ENCODE assay signal across 29 cellular contexts in genomic region chr11:24842308-24842707, GRCh38.
"Had no signal": no experiment of that assay in that cellular context is flagged by ENCODE, and none has a peak within 500 bp of the region (broad histone marks: within the 10 kb centered on the region; RNA-seq: fewer than 3 reads in every experiment).

No MANE protein-coding gene starts in this region.

- H3K27me3 ChIP-seq: stomach, suprapubic skin, testis, thyroid gland, tibial artery, tibial nerve, transverse colon, upper lobe of left lung, upper lobe of right lung, uterus, vagina had no signal

- H3K4me3 Mint-ChIP-seq: stimulated activated effector memory CD8-positive, alpha-beta T cell treated with anti-CD3 and anti-CD28 coated beads, Interleukin-12 subunit alpha, Interleukin-12 subunit beta, amount 100 ng/mL, for 72 hours; stimulated activated memory B cell treated with anti-CD40 and anti-IgM and Interleukin-4, amounts not matched to agents 10 μg/mL and 1 μg/mL and 100 μg/mL, for 72 hours; stimulated activated naive B cell treated with anti-CD40 and anti-IgM and Interleukin-4, amounts not matched to agents 10 μg/mL and 1 μg/mL and 100 μg/mL, for 72 hours; stimulated activated naive CD8-positive, alpha-beta T cell treated with anti-CD3 and anti-CD28 coated beads, Interleukin-15, amount 100 ng/mL, for 72 hours; stimulated activated naive CD8-positive, alpha-beta T cell treated with anti-CD3 and anti-CD28 coated beads, Interleukin-15, Interleukin-2, amounts not matched to agents 100 ng/mL and 50 ng/mL, for 24 hours; type B pancreatic cell had no signal

- ATAC-seq: stimulated activated effector memory CD8-positive, alpha-beta T cell treated with anti-CD3 and anti-CD28 coated beads, Interleukin-12 subunit alpha, Interleukin-12 subunit beta, amount 100 ng/mL, for 72 hours; stimulated activated memory B cell treated with anti-CD40 and anti-IgM and Interleukin-4, amounts not matched to agents 10 μg/mL and 1 μg/mL and 100 μg/mL, for 72 hours; stimulated activated naive B cell treated with anti-CD40 and anti-IgM and Interleukin-4, amounts not matched to agents 10 μg/mL and 1 μg/mL and 100 μg/mL, for 72 hours; stimulated activated naive CD8-positive, alpha-beta T cell treated with anti-CD3 and anti-CD28 coated beads, Interleukin-15, amount 100 ng/mL, for 72 hours; stimulated activated naive CD8-positive, alpha-beta T cell treated with anti-CD3 and anti-CD28 coated beads, Interleukin-15, Interleukin-2, amounts not matched to agents 100 U/mL and 50 U/mL, for 24 hours; upper lobe of right lung had no signal

- H3K27me3 Mint-ChIP-seq: stimulated activated memory B cell treated with anti-CD40 and anti-IgM and Interleukin-4, amounts not matched to agents 10 μg/mL and 1 μg/mL and 100 μg/mL, for 72 hours; stimulated activated naive B cell treated with anti-CD40 and anti-IgM and Interleukin-4, amounts not matched to agents 10 μg/mL and 1 μg/mL and 100 μg/mL, for 72 hours; stimulated activated naive CD8-positive, alpha-beta T cell treated with anti-CD3 and anti-CD28 coated beads, Interleukin-15, amount 100 ng/mL, for 72 hours; stimulated activated naive CD8-positive, alpha-beta T cell treated with anti-CD3 and anti-CD28 coated beads, Interleukin-15, Interleukin-2, amounts not matched to agents 100 ng/mL and 50 ng/mL, for 24 hours; type B pancreatic cell had no signal

- H3K36me3 ChIP-seq: stomach, suprapubic skin, thoracic aorta, thyroid gland, tibial artery, tibial nerve, transverse colon, upper lobe of left lung, upper lobe of right lung, uterus, vagina had no signal

- FAIRE-seq: urothelium cell line had no signal

- H3K4me1 Mint-ChIP-seq: stimulated activated effector memory CD8-positive, alpha-beta T cell treated with anti-CD3 and anti-CD28 coated beads, Interleukin-12 subunit alpha, Interleukin-12 subunit beta, amount 100 ng/mL, for 72 hours; stimulated activated memory B cell treated with anti-CD40 and anti-IgM and Interleukin-4, amounts not matched to agents 10 μg/mL and 1 μg/mL and 100 μg/mL, for 72 hours; stimulated activated naive B cell treated with anti-CD40 and anti-IgM and Interleukin-4, amounts not matched to agents 10 μg/mL and 1 μg/mL and 100 μg/mL, for 72 hours; stimulated activated naive CD8-positive, alpha-beta T cell treated with anti-CD3 and anti-CD28 coated beads, Interleukin-15, amount 100 ng/mL, for 72 hours had no signal

- H3K4me3 ChIP-seq: stomach, suprapubic skin, testis, thoracic aorta, thyroid gland, tibial artery, tibial nerve, transverse colon, upper lobe of left lung, upper lobe of right lung, uterus, vagina had no signal

- DNase-seq: stimulated activated CD4-positive, alpha-beta T cell treated with anti-CD3 and anti-CD28 coated beads, Interleukin-2, amount 100 ng/mL, for 48 hours; stimulated activated CD4-positive, alpha-beta T cell treated with anti-CD3 and anti-CD28 coated beads, Interleukin-4, amount 100 ng/mL, for 1 hour; stimulated activated CD4-positive, alpha-beta T cell treated with anti-CD3 and anti-CD28 coated beads, Interleukin-4, amount 100 ng/mL, for 24 hours; stimulated activated CD4-positive, alpha-beta T cell treated with anti-CD3 and anti-CD28 coated beads, Interleukin-4, amount 100 ng/mL, for 4 hours; stimulated activated CD8-positive, alpha-beta memory T cell treated with anti-CD3 and anti-CD28 coated beads, Interleukin-4, amount 100 ng/mL, for 48 hours; stimulated activated naive B cell treated with anti-CD40 and anti-IgM and Interleukin-4, amounts not matched to agents 10 μg/mL and 1 μg/mL and 100 μg/mL, for 72 hours; stimulated activated naive CD4-positive, alpha-beta T cell; stimulated activated naive CD4-positive, alpha-beta T cell treated with Interleukin-2 at 50 U/mL for 16 hours; stimulated activated naive CD8-positive, alpha-beta T cell treated with anti-CD3 and anti-CD28 coated beads, Interleukin-15, amount 100 ng/mL, for 72 hours; stimulated activated naive CD8-positive, alpha-beta T cell treated with anti-CD3 and anti-CD28 coated beads, Interleukin-15, Interleukin-2, amounts not matched to agents 100 U/mL and 50 U/mL, for 24 hours; stomach; substantia nigra; testis; thyroid gland; tibial artery; transverse colon; trophoblast cell; upper lobe of left lung; upper lobe of right lung; uterus had no signal

- H3K4me1 ChIP-seq: stomach, suprapubic skin, testis, thyroid gland, tibial artery, tibial nerve, transverse colon, upper lobe of left lung, upper lobe of right lung, uterus, vagina had no signal

- H3K27ac ChIP-seq: stomach, suprapubic skin, testis, thoracic aorta, thyroid gland, tibial artery, tibial nerve, transverse colon, upper lobe of left lung, upper lobe of right lung, uterus, vagina had no signal

- H3K27ac Mint-ChIP-seq: stimulated activated effector memory CD8-positive, alpha-beta T cell treated with anti-CD3 and anti-CD28 coated beads, Interleukin-12 subunit alpha, Interleukin-12 subunit beta, amount 100 ng/mL, for 72 hours; stimulated activated memory B cell treated with anti-CD40 and anti-IgM and Interleukin-4, amounts not matched to agents 10 μg/mL and 1 μg/mL and 100 μg/mL, for 72 hours; stimulated activated naive B cell treated with anti-CD40 and anti-IgM and Interleukin-4, amounts not matched to agents 10 μg/mL and 1 μg/mL and 100 μg/mL, for 72 hours; stimulated activated naive CD8-positive, alpha-beta T cell treated with anti-CD3 and anti-CD28 coated beads, Interleukin-15, amount 100 ng/mL, for 72 hours; stimulated activated naive CD8-positive, alpha-beta T cell treated with anti-CD3 and anti-CD28 coated beads, Interleukin-15, Interleukin-2, amounts not matched to agents 100 ng/mL and 50 ng/mL, for 24 hours; type B pancreatic cell had no signal

- H3K36me3 Mint-ChIP-seq: stimulated activated effector memory CD8-positive, alpha-beta T cell treated with anti-CD3 and anti-CD28 coated beads, Interleukin-12 subunit alpha, Interleukin-12 subunit beta, amount 100 ng/mL, for 72 hours; stimulated activated memory B cell treated with anti-CD40 and anti-IgM and Interleukin-4, amounts not matched to agents 10 μg/mL and 1 μg/mL and 100 μg/mL, for 72 hours; stimulated activated naive B cell treated with anti-CD40 and anti-IgM and Interleukin-4, amounts not matched to agents 10 μg/mL and 1 μg/mL and 100 μg/mL, for 72 hours; type B pancreatic cell had no signal

- H3K9me3 ChIP-seq: stomach, suprapubic skin, testis, thoracic aorta, thyroid gland, tibial artery, tibial nerve, transverse colon, upper lobe of left lung, upper lobe of right lung, uterus, vagina had no signal
